Comparison of ENCODE assay signal across 27 cellular contexts in genomic region chr3:100999160-100999559, GRCh38.
"Had no signal": no experiment of that assay in that cellular context is flagged by ENCODE, and none has a peak within 500 bp of the region (broad histone marks: within the 10 kb centered on the region; RNA-seq: fewer than 3 reads in every experiment).

No MANE protein-coding gene starts in this region.

- H3K27me3 ChIP-seq: colonic mucosa, esophagus muscularis mucosa, esophagus squamous epithelium, foreskin keratinocyte, gastrocnemius medialis, gastroesophageal sphincter, heart left ventricle, heart right ventricle had no signal

- FAIRE-seq: colon, endometrium, endothelial cell of umbilical vein, frontal cortex had no signal

- H3K4me3 ChIP-seq: colonic mucosa, coronary artery, dorsolateral prefrontal cortex, esophagus muscularis mucosa, esophagus squamous epithelium, gastrocnemius medialis, gastroesophageal sphincter, heart left ventricle, heart right ventricle had no signal

- H3K4me1 ChIP-seq: colonic mucosa, esophagus squamous epithelium, foreskin keratinocyte, gastrocnemius medialis had no signal

- H3K9me3 ChIP-seq: colonic mucosa, esophagus muscularis mucosa, esophagus squamous epithelium, gastrocnemius medialis, gastroesophageal sphincter had no signal

- H3K27ac ChIP-seq: colonic mucosa, coronary artery, dorsolateral prefrontal cortex, epithelial cell of prostate, esophagus muscularis mucosa, esophagus squamous epithelium, foreskin keratinocyte, gastrocnemius medialis, gastroesophageal sphincter, heart left ventricle, heart right ventricle had no signal

- H3K36me3 ChIP-seq: colonic mucosa, esophagus muscularis mucosa, esophagus squamous epithelium, gastrocnemius medialis, gastroesophageal sphincter, heart left ventricle, heart right ventricle had no signal

- ATAC-seq: effector memory CD8-positive, alpha-beta T cell; esophagus mucosa; foreskin keratinocyte; gastrocnemius medialis; gastroesophageal sphincter; heart left ventricle; heart right ventricle had no signal

- DNase-seq: colonic mucosa; cortex of kidney; dermis blood vessel endothelial cell; dorsolateral prefrontal cortex; effector CD4-positive, alpha-beta T cell; effector CD8-positive, alpha-beta T cell; effector memory CD8-positive, alpha-beta T cell; endodermal cell; erythroblast; esophagus squamous epithelium; foreskin fibroblast; foreskin keratinocyte; foreskin melanocyte; gastrocnemius medialis; glutamatergic neuron; head of caudate nucleus; heart left ventricle; heart right ventricle had no signal
